In genomic region chr12:123867141-123867540, GRCh38 we compare ENCODE assay signal across 32 cellular contexts.
"Had no signal": no experiment of that assay in that cellular context is flagged by ENCODE, and none has a peak within 500 bp of the region (broad histone marks: within the 10 kb centered on the region; RNA-seq: fewer than 3 reads in every experiment).

No MANE protein-coding gene starts in this region.

- H3K27me3 ChIP-seq: cardiac muscle cell, SJCRH30 had no signal

- H3K36me3 Mint-ChIP-seq: activated naive CD4-positive, alpha-beta T cell treated with anti-CD3 and anti-CD28 coated beads, Interleukin-2, amount 50 U/mL, for 24 hours; activated naive CD8-positive, alpha-beta T cell treated with anti-CD3 and anti-CD28 coated beads, Interleukin-2, amount 10 ng/mL, durations not matched to agents 7 days and 5 days; brain; IgD-negative memory B cell had no signal

- H3K9me3 ChIP-seq: adrenal gland, MG63, SJCRH30 had no signal

- H3K27ac ChIP-seq: adrenal gland, cardiac muscle cell, SJCRH30, SK-N-MC had no signal

- H3K36me3 ChIP-seq: adrenal gland, cardiac muscle cell, MG63, SJCRH30 had no signal

- DNase-seq: activated CD4-positive, alpha-beta T cell treated with anti-CD3 and anti-CD28 coated beads, Interleukin-2, amount 10 ng/mL, durations not matched to agents 24 days and 14 days; activated CD4-positive, alpha-beta T cell treated with anti-CD3 and anti-CD28 coated beads, Interleukin-2, amount 50 U/mL, for 4 hours; activated CD8-positive, alpha-beta T cell treated with anti-CD3 and anti-CD28 coated beads for 36 hours; activated effector memory CD4-positive, alpha-beta T cell treated with anti-CD3 and anti-CD28 coated beads, Interleukin-2, amount 50 U/mL, for 16 hours; activated naive CD4-positive, alpha-beta T cell; activated naive CD8-positive, alpha-beta T cell treated with anti-CD3 and anti-CD28 coated beads, Interleukin-2, amount 10 ng/mL, durations not matched to agents 7 days and 5 days; activated T-cell treated with anti-CD3 and anti-CD28 coated beads, Interleukin-2, amount 50 U/mL, for 1 hour; activated T-cell treated with anti-CD3 and anti-CD28 coated beads, Interleukin-2, amount 50 U/mL, for 72 hours; adrenal gland; anterior cingulate cortex; Karpas-422; KBM-7; MG63; NCI-H1048; NCI-H1105 treated with DMSO at 0.1 percent for 48 hours; NCI-H1436; NCI-H1694; NCI-H2029; NCI-H2107; NCI-H226; NCI-H524 treated with DMSO at 0.1 percent for 48 hours; SHP77; SJCRH30 had no signal

- H3K9me3 Mint-ChIP-seq: activated CD4-positive, alpha-beta T cell treated with anti-CD3 and anti-CD28 coated beads, Interleukin-2, amount 10 ng/mL, durations not matched to agents 24 days and 14 days; activated CD8-positive, alpha-beta T cell treated with anti-CD3 and anti-CD28 coated beads for 36 hours; activated naive CD4-positive, alpha-beta T cell treated with anti-CD3 and anti-CD28 coated beads, Interleukin-2, amount 50 U/mL, for 24 hours; activated naive CD8-positive, alpha-beta T cell treated with anti-CD3 and anti-CD28 coated beads, Interleukin-2, amount 10 ng/mL, durations not matched to agents 7 days and 5 days; activated T-cell treated with anti-CD3 and anti-CD28 coated beads, Interleukin-2, amount 50 U/mL, for 72 hours; activated T-helper 17 cell treated with anti-CD3 and anti-CD28 coated beads, Interleukin-2, amount 50 U/mL, for 72 hours; central memory CD8-positive, alpha-beta T cell; T-helper 1 cell treated with Interleukin-12 subunit alpha and Interleukin-12 subunit beta and Interleukin-4 antibody, amounts not matched to agents 30 μg/mL and 1 μg/mL, for 36 hours; T-helper 2 cell treated with Interferon-gamma antibody and Interleukin-4, amounts not matched to agents 5 μg/mL and 100 μg/mL, for 36 hours had no signal

- H3K4me3 Mint-ChIP-seq: activated CD4-positive, alpha-beta T cell treated with anti-CD3 and anti-CD28 coated beads, Interleukin-2, amount 10 ng/mL, durations not matched to agents 24 days and 14 days; activated CD8-positive, alpha-beta T cell treated with anti-CD3 and anti-CD28 coated beads for 36 hours; activated naive CD4-positive, alpha-beta T cell treated with anti-CD3 and anti-CD28 coated beads, Interleukin-2, amount 50 U/mL, for 24 hours; activated naive CD8-positive, alpha-beta T cell treated with anti-CD3 and anti-CD28 coated beads, Interleukin-2, amount 10 ng/mL, durations not matched to agents 7 days and 5 days; activated T-cell treated with anti-CD3 and anti-CD28 coated beads, Interleukin-2, amount 50 U/mL, for 72 hours; activated T-helper 17 cell treated with anti-CD3 and anti-CD28 coated beads, Interleukin-2, amount 50 U/mL, for 72 hours; brain; central memory CD8-positive, alpha-beta T cell; IgD-negative memory B cell; T-helper 1 cell treated with Interleukin-12 subunit alpha and Interleukin-12 subunit beta and Interleukin-4 antibody, amounts not matched to agents 30 μg/mL and 1 μg/mL, for 36 hours; T-helper 2 cell treated with Interferon-gamma antibody and Interleukin-4, amounts not matched to agents 5 μg/mL and 100 μg/mL, for 36 hours had no signal

- H3K4me1 Mint-ChIP-seq: activated CD4-positive, alpha-beta T cell treated with anti-CD3 and anti-CD28 coated beads, Interleukin-2, amount 10 ng/mL, durations not matched to agents 24 days and 14 days; activated naive CD4-positive, alpha-beta T cell treated with anti-CD3 and anti-CD28 coated beads, Interleukin-2, amount 50 U/mL, for 24 hours; activated naive CD8-positive, alpha-beta T cell treated with anti-CD3 and anti-CD28 coated beads, Interleukin-2, amount 10 ng/mL, durations not matched to agents 7 days and 5 days; activated T-helper 17 cell treated with anti-CD3 and anti-CD28 coated beads, Interleukin-2, amount 50 U/mL, for 72 hours; central memory CD8-positive, alpha-beta T cell; IgD-negative memory B cell had no signal

- H3K27ac Mint-ChIP-seq: activated CD8-positive, alpha-beta T cell treated with anti-CD3 and anti-CD28 coated beads for 36 hours; activated naive CD4-positive, alpha-beta T cell treated with anti-CD3 and anti-CD28 coated beads, Interleukin-2, amount 50 U/mL, for 24 hours; activated naive CD8-positive, alpha-beta T cell treated with anti-CD3 and anti-CD28 coated beads, Interleukin-2, amount 10 ng/mL, durations not matched to agents 7 days and 5 days; activated T-cell treated with anti-CD3 and anti-CD28 coated beads, Interleukin-2, amount 50 U/mL, for 72 hours; activated T-helper 17 cell treated with anti-CD3 and anti-CD28 coated beads, Interleukin-2, amount 50 U/mL, for 72 hours; brain; IgD-negative memory B cell; T-helper 1 cell treated with Interleukin-12 subunit alpha and Interleukin-12 subunit beta and Interleukin-4 antibody, amounts not matched to agents 30 μg/mL and 1 μg/mL, for 36 hours; T-helper 2 cell treated with Interferon-gamma antibody and Interleukin-4, amounts not matched to agents 5 μg/mL and 100 μg/mL, for 36 hours had no signal

- H3K4me1 ChIP-seq: adrenal gland, SJCRH30 had no signal

- H3K4me3 ChIP-seq: adrenal gland, cardiac muscle cell, MG63, SJCRH30, SK-N-MC had no signal
